ENCODE assay signal across 1 cellular context in the genomic region with DNA sequence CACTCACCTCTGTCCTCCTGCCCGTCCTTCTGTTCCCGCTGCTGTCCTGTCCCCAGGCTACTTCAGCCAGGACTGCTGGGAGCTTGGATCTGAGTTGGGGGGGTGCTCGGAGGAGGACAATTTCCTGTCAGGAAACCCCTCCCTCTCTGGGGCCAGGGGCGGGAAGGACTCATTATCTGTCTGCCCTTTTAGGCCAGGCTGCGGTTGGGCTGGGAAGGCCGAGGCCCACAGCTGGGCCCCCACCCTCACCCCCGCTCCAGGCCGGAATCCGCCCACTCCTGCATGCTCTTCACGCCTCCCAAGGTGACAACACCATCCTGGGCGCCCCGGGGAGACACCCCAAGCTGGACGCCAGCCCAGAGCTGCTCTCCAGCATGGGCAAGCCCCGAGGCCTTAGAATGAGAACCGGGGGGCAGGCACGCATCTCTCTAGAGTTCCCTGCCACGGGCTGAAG.
TF ChIP-seq lines count a peak whose summit lies in the region.

A gene (minus strand): TSS at position 74 of the 454 bp plus-strand sequence. CDS start 6,362 bp downstream, outside the sequence.

TF ChIP-seq in K562, 482 proteins besides CTCF, POLR2A, EP300 and RAD21 (continued from another document):
- TF ChIP-seq, protein P1, sequence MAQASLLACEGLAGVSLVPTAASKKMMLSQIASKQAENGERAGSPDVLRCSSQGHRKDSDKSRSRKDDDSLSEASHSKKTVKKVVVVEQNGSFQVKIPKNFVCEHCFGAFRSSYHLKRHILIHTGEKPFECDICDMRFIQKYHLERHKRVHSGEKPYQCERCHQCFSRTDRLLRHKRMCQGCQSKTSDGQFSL (CRISPR knock-in tag; IDR thresholded peaks at IDR 0.05) = peak; percentile 73; the same call in 1 of the 2 replicates
- TF ChIP-seq, protein P1 (tag; IDR thresholded peaks at IDR 0.05) = no peak; a peak in 1 of 4 replicates
- TF ChIP-seq IRF2 (CRISPR knock-in tag; IDR thresholded peaks at IDR 0.05) = no peak
- no peak for TF ChIP-seq ZNF253 (CRISPR knock-in tag; conservative IDR thresholded peaks at IDR 0.05)
- TF ChIP-seq SNRNP70 (optimal IDR thresholded peaks at IDR 0.05; ENCODE audit: low read depth, low read length) = no peak
- TF ChIP-seq ZNF445 (CRISPR knock-in tag; IDR thresholded peaks at IDR 0.05; ENCODE audit: low read depth) = no peak
- peak; percentile 71; the same call in 1 of the 2 replicates for TF ChIP-seq ARID1B (IDR thresholded peaks at IDR 0.05)
- peak; percentile 63 for TF ChIP-seq TCF3 (CRISPR knock-in tag; IDR thresholded peaks at IDR 0.05)
- no peak for TF ChIP-seq WHSC1 (IDR thresholded peaks at IDR 0.05; ENCODE audit: low read length)
- no peak for TF ChIP-seq SLC30A9 (CRISPR knock-in tag; IDR thresholded peaks at IDR 0.05)
- TF ChIP-seq GTF2A2 (tag; IDR thresholded peaks at IDR 0.05) = no peak
- no peak for TF ChIP-seq ZNF561 (CRISPR knock-in tag; conservative IDR thresholded peaks at IDR 0.05)
- no peak for TF ChIP-seq JUN (IDR thresholded peaks at IDR 0.05; ENCODE audit: borderline replicate concordance, low read depth, low read length)
- TF ChIP-seq JUN (CRISPR knock-in tag; IDR thresholded peaks at IDR 0.05; ENCODE audit: borderline replicate concordance) = no peak
- TF ChIP-seq ZNF707 (CRISPR knock-in tag; conservative IDR thresholded peaks at IDR 0.05) = no peak
- TF ChIP-seq PPARD (CRISPR knock-in tag; IDR thresholded peaks at IDR 0.05) = no peak
- no peak for TF ChIP-seq ELF4 (CRISPR knock-in tag; IDR thresholded peaks at IDR 0.05)
- no peak for TF ChIP-seq NR2C2 (CRISPR knock-in tag; IDR thresholded peaks at IDR 0.05)
- no peak for TF ChIP-seq NR2C2 (tag; IDR thresholded peaks at IDR 0.05)
- no peak for TF ChIP-seq ZNF77 (CRISPR knock-in tag; IDR thresholded peaks at IDR 0.05)
- TF ChIP-seq RBM14 (IDR thresholded peaks at IDR 0.05; ENCODE audit: borderline replicate concordance, insufficient read depth, low read depth, low read length) = no peak
- TF ChIP-seq, protein P2, sequence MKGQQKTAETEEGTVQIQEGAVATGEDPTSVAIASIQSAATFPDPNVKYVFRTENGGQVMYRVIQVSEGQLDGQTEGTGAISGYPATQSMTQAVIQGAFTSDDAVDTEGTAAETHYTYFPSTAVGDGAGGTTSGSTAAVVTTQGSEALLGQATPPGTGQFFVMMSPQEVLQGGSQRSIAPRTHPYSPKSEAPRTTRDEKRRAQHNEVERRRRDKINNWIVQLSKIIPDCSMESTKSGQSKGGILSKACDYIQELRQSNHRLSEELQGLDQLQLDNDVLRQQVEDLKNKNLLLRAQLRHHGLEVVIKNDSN (CRISPR knock-in tag; IDR thresholded peaks at IDR 0.05) = no peak
- TF ChIP-seq, protein P3, sequence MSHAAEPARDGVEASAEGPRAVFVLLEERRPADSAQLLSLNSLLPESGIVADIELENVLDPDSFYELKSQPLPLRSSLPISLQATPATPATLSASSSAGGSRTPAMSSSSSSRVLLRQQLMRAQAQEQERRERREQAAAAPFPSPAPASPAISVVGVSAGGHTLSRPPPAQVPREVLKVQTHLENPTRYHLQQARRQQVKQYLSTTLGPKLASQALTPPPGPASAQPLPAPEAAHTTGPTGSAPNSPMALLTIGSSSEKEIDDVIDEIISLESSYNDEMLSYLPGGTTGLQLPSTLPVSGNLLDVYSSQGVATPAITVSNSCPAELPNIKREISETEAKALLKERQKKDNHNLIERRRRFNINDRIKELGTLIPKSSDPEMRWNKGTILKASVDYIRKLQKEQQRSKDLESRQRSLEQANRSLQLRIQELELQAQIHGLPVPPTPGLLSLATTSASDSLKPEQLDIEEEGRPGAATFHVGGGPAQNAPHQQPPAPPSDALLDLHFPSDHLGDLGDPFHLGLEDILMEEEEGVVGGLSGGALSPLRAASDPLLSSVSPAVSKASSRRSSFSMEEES (CRISPR knock-in tag; IDR thresholded peaks at IDR 0.05) = no peak
- peak; percentile 64; the same call in 1 of the 2 replicates for TF ChIP-seq CXXC5 (CRISPR knock-in tag; IDR thresholded peaks at IDR 0.05)
- TF ChIP-seq BACH1 (tag; IDR thresholded peaks at IDR 0.05) = no peak
- TF ChIP-seq, protein P4, sequence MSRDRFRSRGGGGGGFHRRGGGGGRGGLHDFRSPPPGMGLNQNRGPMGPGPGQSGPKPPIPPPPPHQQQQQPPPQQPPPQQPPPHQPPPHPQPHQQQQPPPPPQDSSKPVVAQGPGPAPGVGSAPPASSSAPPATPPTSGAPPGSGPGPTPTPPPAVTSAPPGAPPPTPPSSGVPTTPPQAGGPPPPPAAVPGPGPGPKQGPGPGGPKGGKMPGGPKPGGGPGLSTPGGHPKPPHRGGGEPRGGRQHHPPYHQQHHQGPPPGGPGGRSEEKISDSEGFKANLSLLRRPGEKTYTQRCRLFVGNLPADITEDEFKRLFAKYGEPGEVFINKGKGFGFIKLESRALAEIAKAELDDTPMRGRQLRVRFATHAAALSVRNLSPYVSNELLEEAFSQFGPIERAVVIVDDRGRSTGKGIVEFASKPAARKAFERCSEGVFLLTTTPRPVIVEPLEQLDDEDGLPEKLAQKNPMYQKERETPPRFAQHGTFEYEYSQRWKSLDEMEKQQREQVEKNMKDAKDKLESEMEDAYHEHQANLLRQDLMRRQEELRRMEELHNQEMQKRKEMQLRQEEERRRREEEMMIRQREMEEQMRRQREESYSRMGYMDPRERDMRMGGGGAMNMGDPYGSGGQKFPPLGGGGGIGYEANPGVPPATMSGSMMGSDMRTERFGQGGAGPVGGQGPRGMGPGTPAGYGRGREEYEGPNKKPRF (IDR thresholded peaks at IDR 0.05; ENCODE audit: low read depth, low read length) = no peak
- TF ChIP-seq EGR1 (conservative IDR thresholded peaks at IDR 0.05) = peak; percentile 97
- TF ChIP-seq MCM5 (IDR thresholded peaks at IDR 0.05; ENCODE audit: low read depth) = no peak
- TF ChIP-seq HDGF (IDR thresholded peaks at IDR 0.05) = no peak
